In genomic region chr4:119940557-119940956, GRCh38 we compare ENCODE assay signal across 17 cellular contexts.
DNase-seq lines count a peak whose midpoint lies in the region; ATAC-seq and TF ChIP-seq lines count a peak whose summit lies in the region.
"Had no signal": no experiment of that assay in that cellular context is flagged by ENCODE, and none has a peak within 500 bp of the region (broad histone marks: within the 10 kb centered on the region; RNA-seq: fewer than 3 reads in every experiment).

No MANE protein-coding gene starts in this region.

- H3K9me3 ChIP-seq in heart left ventricle (no peaks in the 10 kb centered on the region), left ventricle myocardium inferior (replicated peaks) (no peaks in the 10 kb centered on the region), right atrium auricular region (no peaks in the 10 kb centered on the region)
- H3K9me3 ChIP-seq: BLaER1 treated with 17β-estradiol and CSF1 and Interleukin-3, amounts not matched to agents 10 nM and 100 nM; Caco-2 had no signal

- 35 to 57% (median 39%) methylated on average over 1 of the region's 1 CpG for WGBS in heart left ventricle, 4 donors

- TF ChIP-seq CTCF in heart left ventricle (IDR thresholded peaks at IDR 0.05) (no peak), left ventricle myocardium inferior (IDR thresholded peaks at IDR 0.05; ENCODE audit: borderline replicate concordance) (no peak), right atrium auricular region (IDR thresholded peaks at IDR 0.05) (no peak)

- H3K27ac ChIP-seq in heart left ventricle (peak overlapping the region in 11 of 12 donors; percentile 73 to 92 (median 82)), left ventricle myocardium inferior (replicated peaks) (peak overlapping the region; percentile 87), right atrium auricular region (peak overlapping the region in 1 of 2 donors; percentile 84)
- H3K27ac ChIP-seq: BLaER1 treated with 17β-estradiol and CSF1 and Interleukin-3, amounts not matched to agents 10 nM and 100 nM; C4-2B had no signal

- H3K36me3 ChIP-seq in heart left ventricle (no peaks in the 10 kb centered on the region), left ventricle myocardium inferior (no peaks in the 10 kb centered on the region), right atrium auricular region (no peaks in the 10 kb centered on the region)
- H3K36me3 ChIP-seq: BLaER1 treated with 17β-estradiol and CSF1 and Interleukin-3, amounts not matched to agents 10 nM and 100 nM had no signal

- DNase-seq in heart left ventricle (no peak), left ventricle myocardium superior (no peak), left ventricle myocardium inferior (no peak), Right ventricle myocardium inferior (ENCODE audit: missing footprints) (no peak), right atrium auricular region (ENCODE audit: low spot score) (no peak), COR-L47 (lab: John Stamatoyannopoulos, UW) (no peak), COLO829 (ENCODE audit: low spot score) (no peak)
- DNase-seq: 8988T; AML-193; Caco-2; Calu3; CD4-positive, alpha-beta T cell; CD8-positive, alpha-beta T cell; DMS79 treated with DMSO at 0.1 percent for 48 hours; GF-D8 had no signal

- H3K4me3 ChIP-seq in heart left ventricle (peak overlapping the region in 11 of 12 donors; percentile 22 to 55 (median 47)), left ventricle myocardium inferior (peak overlapping the region; percentile 62), right atrium auricular region (peak overlapping the region; percentile 22 to 36)
- H3K4me3 ChIP-seq: BLaER1 treated with 17β-estradiol and CSF1 and Interleukin-3, amounts not matched to agents 10 nM and 100 nM had no signal

- ATAC-seq in heart left ventricle (peak in 1 of 4 donors; percentile 32), left ventricle myocardium superior (no peak), Right ventricle myocardium inferior (no peak)
- ATAC-seq: CD8-positive, alpha-beta T cell had no signal

- intact Hi-C loops in heart left ventricle (cut with DNase I), result no loop called here
- intact Hi-C loops in left ventricle myocardium superior (cut with micrococcal nuclease), result no loop called here
- intact Hi-C loops in left ventricle myocardium inferior (cut with micrococcal nuclease), result no loop called here
- intact Hi-C loops in Right ventricle myocardium inferior (cut with DNase I), result no loop called here

- H3K27me3 ChIP-seq in heart left ventricle (no peaks in the 10 kb centered on the region), left ventricle myocardium inferior (ENCODE audit: low read depth) (no peaks in the 10 kb centered on the region), right atrium auricular region (no peaks in the 10 kb centered on the region)
- H3K27me3 ChIP-seq: BLaER1 treated with 17β-estradiol and CSF1 and Interleukin-3, amounts not matched to agents 10 nM and 100 nM had no signal

- H3K4me1 ChIP-seq in heart left ventricle (peaks cover 0 to 19% (median 7%) of the 10 kb centered on the region in 12 donors), left ventricle myocardium inferior (peaks cover 16% of the 10 kb centered on the region), right atrium auricular region (peaks cover 0 to 11% of the 10 kb centered on the region in 2 donors)
- H3K4me1 ChIP-seq: BLaER1 treated with 17β-estradiol and CSF1 and Interleukin-3, amounts not matched to agents 10 nM and 100 nM; Caco-2 had no signal

- TF ChIP-seq POLR2A in heart left ventricle (IDR thresholded peaks at IDR 0.05), result no peak
